ENCODE assay signal across 8 cellular contexts in the genomic region with DNA sequence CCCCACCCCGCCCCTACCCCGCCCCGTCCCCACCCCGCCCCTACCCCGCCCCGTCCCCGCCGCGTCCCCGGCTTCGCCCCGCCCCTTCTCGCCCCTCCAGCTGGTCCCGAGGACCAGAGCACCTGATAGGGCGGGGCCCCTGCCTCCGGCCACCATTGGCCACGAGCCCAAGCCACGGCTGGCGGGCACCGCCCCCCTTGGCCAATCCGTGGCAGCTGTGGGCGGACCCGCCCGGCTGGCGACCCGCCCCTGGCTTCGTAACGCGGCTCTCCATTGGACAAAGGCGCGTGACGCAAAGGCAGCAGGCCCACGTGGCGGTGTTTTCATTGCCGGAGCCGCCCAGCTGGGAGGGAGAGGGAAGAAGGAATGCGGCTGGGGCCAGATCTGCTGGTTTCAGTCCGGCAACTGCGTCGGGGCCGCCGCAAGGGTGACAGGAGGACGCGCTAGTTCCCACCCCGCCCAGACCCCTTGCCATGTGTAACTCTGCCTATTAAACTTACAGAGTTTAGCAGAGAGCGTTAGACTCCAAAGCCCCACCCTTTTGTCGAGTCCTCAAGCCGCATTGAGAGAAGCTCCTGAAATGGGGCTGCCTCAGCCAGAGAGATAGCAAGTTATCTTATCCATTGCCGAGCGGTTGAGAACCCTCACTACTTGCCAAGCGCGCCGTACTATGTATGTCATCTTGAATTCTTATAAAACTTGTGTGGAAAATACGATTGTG. TPM values are rescaled to one million over a fixed set of nuclear protein-coding genes. Genes with fewer than 3 reads are reported as not detected.
A peak's percentile ranks its signal among the peaks of the same experiment; 100 is the strongest.
DNase-seq lines count a peak whose midpoint lies in the region; ATAC-seq and TF ChIP-seq lines count a peak whose summit lies in the region.

No MANE protein-coding gene starts in this region.

- no peaks in the 10 kb centered on the region for H3K9me3 Mint-ChIP-seq in activated naive CD8-positive, alpha-beta T cell treated with anti-CD3 and anti-CD28 coated beads for 36 hours
- no peaks in the 10 kb centered on the region for H3K9me3 Mint-ChIP-seq in osteocyte (ENCODE audit: unreplicated experiment)

- H3K4me3 ChIP-seq in GM06990 (replicated peaks; ENCODE audit: low read depth, low read length) (peak overlapping the region; percentile 56), thymus (ENCODE audit: low read length) (peak overlapping the region; percentile 72)

- peaks cover 46% of the 10 kb centered on the region for H3K4me1 Mint-ChIP-seq in activated naive CD8-positive, alpha-beta T cell treated with anti-CD3 and anti-CD28 coated beads for 36 hours
- peaks cover 35% of the 10 kb centered on the region for H3K4me1 Mint-ChIP-seq in osteocyte (ENCODE audit: unreplicated experiment)

- H3K4me3 Mint-ChIP-seq in activated naive CD8-positive, alpha-beta T cell treated with anti-CD3 and anti-CD28 coated beads for 36 hours = peak overlapping the region; percentile 74
- peak overlapping the region; percentile 77 for H3K4me3 Mint-ChIP-seq in osteocyte (ENCODE audit: unreplicated experiment)

- DNase-seq in GM06990 (ENCODE audit: extremely low read depth, insufficient read length) = peak; percentile 99
- peak; percentile 88 for DNase-seq in NCI-H1048 (lab: John Stamatoyannopoulos, UW)
- DNase-seq in activated naive CD8-positive, alpha-beta T cell treated with anti-CD3 and anti-CD28 coated beads for 36 hours = peak; percentile 99
- peak; percentile 98 to 100 (median 99) for DNase-seq in head of caudate nucleus
- peak; percentile 100 for DNase-seq in osteocyte (ENCODE audit: extremely low spot score, unreplicated experiment)

- 1% methylated on average over 54 of the region's 54 CpGs for WGBS in thymus

- TF ChIP-seq CTCF in GM06990 (IDR thresholded peaks at IDR 0.05; ENCODE audit: insufficient read depth, low read length, poor library complexity, severe bottlenecking) = no peak
- TF ChIP-seq CTCF in osteocyte (IDR thresholded peaks at IDR 0.05) = no peak

- no peaks in the 10 kb centered on the region for H3K27me3 ChIP-seq in GM06990 (replicated peaks; ENCODE audit: control insufficient read depth, insufficient read depth, low read length)
- peaks cover 9% of the 10 kb centered on the region for H3K27me3 ChIP-seq in thymus (ENCODE audit: control insufficient read depth, insufficient read depth)

- peak overlapping the region; percentile 75 for H3K27ac Mint-ChIP-seq in activated naive CD8-positive, alpha-beta T cell treated with anti-CD3 and anti-CD28 coated beads for 36 hours
- H3K27ac Mint-ChIP-seq in osteocyte (ENCODE audit: unreplicated experiment) = peak overlapping the region; percentile 89

- peaks cover 13% of the 10 kb centered on the region for H3K27me3 Mint-ChIP-seq in activated naive CD8-positive, alpha-beta T cell treated with anti-CD3 and anti-CD28 coated beads for 36 hours
- peaks cover 8% of the 10 kb centered on the region for H3K27me3 Mint-ChIP-seq in osteocyte (ENCODE audit: unreplicated experiment)

- H3K9me3 ChIP-seq in thymus (ENCODE audit: control insufficient read depth) = no peaks in the 10 kb centered on the region

- peak overlapping the region; percentile 58 for H3K27ac ChIP-seq in thymus (ENCODE audit: low read depth)

- peak; percentile 70 for ATAC-seq in HG02571 (IDR thresholded peaks at IDR 0.05; ENCODE audit: unreplicated experiment)
- peak; percentile 84 for ATAC-seq in SK-N-SH treated with all-trans-retinoic acid at 6 μM for 48 hours

- H3K36me3 ChIP-seq in GM06990 (ENCODE audit: control insufficient read depth, insufficient read depth, low read length) (no peaks in the 10 kb centered on the region), thymus (ENCODE audit: control insufficient read depth, insufficient read depth) (no peaks in the 10 kb centered on the region)

- H3K4me1 ChIP-seq in thymus (ENCODE audit: control insufficient read depth, insufficient read depth, low read length) = peaks cover 10% of the 10 kb centered on the region

- intact Hi-C loops in head of caudate nucleus (cut with DNase I) = loop anchor here (1.0 to 5.0 kb wide), 3 partner anchors 55 to 210 kb away; partner anchors contain the start of gene PRKAR1A

- H3K36me3 Mint-ChIP-seq in activated naive CD8-positive, alpha-beta T cell treated with anti-CD3 and anti-CD28 coated beads for 36 hours = no peaks in the 10 kb centered on the region
- H3K36me3 Mint-ChIP-seq in osteocyte (ENCODE audit: unreplicated experiment) = peaks cover 4% of the 10 kb centered on the region

TF ChIP-seq in SK-N-SH treated with all-trans-retinoic acid at 6 μM for 48 hours, 23 proteins besides CTCF, POLR2A, EP300 and RAD21 (continues in another document):
- TF ChIP-seq RARB (CRISPR knock-in tag; IDR thresholded peaks at IDR 0.05) (no peak), CSRNP3 (CRISPR knock-in tag; IDR thresholded peaks at IDR 0.05) (no peak), CSDC2 (CRISPR knock-in tag; IDR thresholded peaks at IDR 0.05) (no peak), ZNF565 (CRISPR knock-in tag; conservative IDR thresholded peaks at IDR 0.05; ENCODE audit: low read depth) (no peak), ZNF8 (CRISPR knock-in tag; IDR thresholded peaks at IDR 0.05) (no peak), ISL1 (CRISPR knock-in tag; IDR thresholded peaks at IDR 0.05) (no peak), TCF4 (CRISPR knock-in tag; IDR thresholded peaks at IDR 0.05; ENCODE audit: borderline replicate concordance) (no peak), BACH2 (CRISPR knock-in tag; IDR thresholded peaks at IDR 0.05; ENCODE audit: borderline replicate concordance) (no peak), ZNF70 (CRISPR knock-in tag; IDR thresholded peaks at IDR 0.05) (no peak), PPARA (CRISPR knock-in tag; IDR thresholded peaks at IDR 0.05; ENCODE audit: borderline replicate concordance) (no peak), ARNTL (CRISPR knock-in tag; IDR thresholded peaks at IDR 0.05; ENCODE audit: borderline replicate concordance, low read depth) (no peak), OSR1 (CRISPR knock-in tag; IDR thresholded peaks at IDR 0.05) (no peak), GLIS3 (CRISPR knock-in tag; IDR thresholded peaks at IDR 0.05) (no peak)
- TF ChIP-seq, protein P1, sequence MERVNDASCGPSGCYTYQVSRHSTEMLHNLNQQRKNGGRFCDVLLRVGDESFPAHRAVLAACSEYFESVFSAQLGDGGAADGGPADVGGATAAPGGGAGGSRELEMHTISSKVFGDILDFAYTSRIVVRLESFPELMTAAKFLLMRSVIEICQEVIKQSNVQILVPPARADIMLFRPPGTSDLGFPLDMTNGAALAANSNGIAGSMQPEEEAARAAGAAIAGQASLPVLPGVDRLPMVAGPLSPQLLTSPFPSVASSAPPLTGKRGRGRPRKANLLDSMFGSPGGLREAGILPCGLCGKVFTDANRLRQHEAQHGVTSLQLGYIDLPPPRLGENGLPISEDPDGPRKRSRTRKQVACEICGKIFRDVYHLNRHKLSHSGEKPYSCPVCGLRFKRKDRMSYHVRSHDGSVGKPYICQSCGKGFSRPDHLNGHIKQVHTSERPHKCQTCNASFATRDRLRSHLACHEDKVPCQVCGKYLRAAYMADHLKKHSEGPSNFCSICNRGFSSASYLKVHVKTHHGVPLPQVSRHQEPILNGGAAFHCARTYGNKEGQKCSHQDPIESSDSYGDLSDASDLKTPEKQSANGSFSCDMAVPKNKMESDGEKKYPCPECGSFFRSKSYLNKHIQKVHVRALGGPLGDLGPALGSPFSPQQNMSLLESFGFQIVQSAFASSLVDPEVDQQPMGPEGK (CRISPR knock-in tag; IDR thresholded peaks at IDR 0.05; ENCODE audit: borderline replicate concordance) = no peak
- TF ChIP-seq, protein P2, sequence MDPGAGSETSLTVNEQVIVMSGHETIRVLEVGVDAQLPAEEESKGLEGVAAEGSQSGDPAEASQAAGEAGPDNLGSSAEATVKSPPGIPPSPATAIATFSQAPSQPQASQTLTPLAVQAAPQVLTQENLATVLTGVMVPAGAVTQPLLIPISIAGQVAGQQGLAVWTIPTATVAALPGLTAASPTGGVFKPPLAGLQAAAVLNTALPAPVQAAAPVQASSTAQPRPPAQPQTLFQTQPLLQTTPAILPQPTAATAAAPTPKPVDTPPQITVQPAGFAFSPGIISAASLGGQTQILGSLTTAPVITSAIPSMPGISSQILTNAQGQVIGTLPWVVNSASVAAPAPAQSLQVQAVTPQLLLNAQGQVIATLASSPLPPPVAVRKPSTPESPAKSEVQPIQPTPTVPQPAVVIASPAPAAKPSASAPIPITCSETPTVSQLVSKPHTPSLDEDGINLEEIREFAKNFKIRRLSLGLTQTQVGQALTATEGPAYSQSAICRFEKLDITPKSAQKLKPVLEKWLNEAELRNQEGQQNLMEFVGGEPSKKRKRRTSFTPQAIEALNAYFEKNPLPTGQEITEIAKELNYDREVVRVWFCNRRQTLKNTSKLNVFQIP (CRISPR knock-in tag; IDR thresholded peaks at IDR 0.05; ENCODE audit: borderline replicate concordance, low read depth) = no peak
- TF ChIP-seq, protein P3, sequence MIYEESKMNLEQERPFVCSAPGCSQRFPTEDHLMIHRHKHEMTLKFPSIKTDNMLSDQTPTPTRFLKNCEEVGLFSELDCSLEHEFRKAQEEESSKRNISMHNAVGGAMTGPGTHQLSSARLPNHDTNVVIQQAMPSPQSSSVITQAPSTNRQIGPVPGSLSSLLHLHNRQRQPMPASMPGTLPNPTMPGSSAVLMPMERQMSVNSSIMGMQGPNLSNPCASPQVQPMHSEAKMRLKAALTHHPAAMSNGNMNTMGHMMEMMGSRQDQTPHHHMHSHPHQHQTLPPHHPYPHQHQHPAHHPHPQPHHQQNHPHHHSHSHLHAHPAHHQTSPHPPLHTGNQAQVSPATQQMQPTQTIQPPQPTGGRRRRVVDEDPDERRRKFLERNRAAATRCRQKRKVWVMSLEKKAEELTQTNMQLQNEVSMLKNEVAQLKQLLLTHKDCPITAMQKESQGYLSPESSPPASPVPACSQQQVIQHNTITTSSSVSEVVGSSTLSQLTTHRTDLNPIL (CRISPR knock-in tag; IDR thresholded peaks at IDR 0.05; ENCODE audit: low read depth) = no peak

RNA-seq across cellular contexts. Expression of gene WIPI1, which starts 0.4 kb away (rescaled TPM):
- total RNA-seq in activated naive CD8-positive, alpha-beta T cell treated with anti-CD3 and anti-CD28 coated beads for 36 hours = 1 to 10 TPM; 8.7 to 8.9 TPM
- total RNA-seq in osteocyte = 74.5 and 78.1 TPM in 2 replicates
- 17.8 TPM for polyA plus RNA-seq in thymus

RNA-seq across cellular contexts. Expression of gene PRKAR1A, which starts 54.5 kb away (rescaled TPM):
- total RNA-seq in activated naive CD8-positive, alpha-beta T cell treated with anti-CD3 and anti-CD28 coated beads for 36 hours = 100 to 1,000 TPM; 152 to 156 TPM
- 308 and 326 TPM in 2 replicates for total RNA-seq in osteocyte
- polyA plus RNA-seq in thymus = 144 TPM

Comparison
In these comparisons a context has a peak if more than half of its experiments do, and no peak if none do; other contexts are left out.
1. Peak in every context shown above with its lines: DNase-seq, ATAC-seq, H3K4me3 ChIP-seq and H3K27ac ChIP-seq.